Comparison of ENCODE assay signal across 22 cellular contexts in genomic region chr5:45109636-45110035, GRCh38.
"Had no signal": no experiment of that assay in that cellular context is flagged by ENCODE, and none has a peak within 500 bp of the region (broad histone marks: within the 10 kb centered on the region; RNA-seq: fewer than 3 reads in every experiment).

No MANE protein-coding gene starts in this region.

- H3K9ac ChIP-seq: neural progenitor cell had no signal

- FAIRE-seq: keratinocyte, pancreas had no signal

- ATAC-seq: gastrocnemius medialis; heart right ventricle; left lung; lower lobe of right lung; natural killer cell treated with Interleukin-12 subunit alpha and Interleukin-12 subunit beta and Interleukin-15 and Interleukin-18, amount 100 ng/mL, for 72 hours; pancreas; right cardiac atrium; stimulated activated naive CD8-positive, alpha-beta T cell treated with anti-CD3 and anti-CD28 coated beads, Interleukin-15, Interleukin-2, amounts not matched to agents 100 U/mL and 50 U/mL, for 24 hours had no signal

- H3K27ac ChIP-seq: epithelial cell of prostate, esophagus muscularis mucosa, gastrocnemius medialis, heart right ventricle, left lung, lower lobe of right lung, neural progenitor cell, pancreas, tibial artery, upper lobe of left lung, uterus had no signal

- DNase-seq: cortex of kidney; dorsolateral prefrontal cortex; effector memory CD4-positive, alpha-beta T cell; gastrocnemius medialis; heart right ventricle; immature natural killer cell; left lung; lower lobe of right lung; occipital lobe; pancreas; right cardiac atrium; stimulated activated CD4-positive, alpha-beta T cell treated with anti-CD3 and anti-CD28 coated beads, Interleukin-2, amount 100 ng/mL, for 48 hours; stimulated activated naive CD8-positive, alpha-beta T cell treated with anti-CD3 and anti-CD28 coated beads, Interleukin-15, Interleukin-2, amounts not matched to agents 100 U/mL and 50 U/mL, for 24 hours; tibial artery; upper lobe of left lung; uterus had no signal

- H3K36me3 ChIP-seq: esophagus muscularis mucosa, gastrocnemius medialis, heart right ventricle, left lung, lower lobe of right lung, neural progenitor cell, pancreas, tibial artery, upper lobe of left lung, uterus had no signal

- H3K4me1 ChIP-seq: esophagus muscularis mucosa, gastrocnemius medialis, heart right ventricle, left lung, lower lobe of right lung, pancreas, tibial artery, upper lobe of left lung, uterus had no signal

- H3K27me3 ChIP-seq: dorsolateral prefrontal cortex, esophagus muscularis mucosa, gastrocnemius medialis, heart right ventricle, left lung, neural progenitor cell, pancreas, tibial artery, upper lobe of left lung, uterus had no signal

- H3K4me3 ChIP-seq: dorsolateral prefrontal cortex, esophagus muscularis mucosa, gastrocnemius medialis, heart right ventricle, left lung, lower lobe of right lung, neural progenitor cell, pancreas, smooth muscle cell, tibial artery, upper lobe of left lung, uterus had no signal

- H3K4me2 ChIP-seq: neural progenitor cell, smooth muscle cell had no signal

- H3K9me3 ChIP-seq: esophagus muscularis mucosa, gastrocnemius medialis, left lung, lower lobe of right lung, pancreas, tibial artery, upper lobe of left lung, uterus had no signal
